28 cellular contexts compared by ENCODE assay signal in genomic region chr13:21798181-21798580, GRCh38.
"Had no signal": no experiment of that assay in that cellular context is flagged by ENCODE, and none has a peak within 500 bp of the region (broad histone marks: within the 10 kb centered on the region; RNA-seq: fewer than 3 reads in every experiment).

No MANE protein-coding gene starts in this region.

- H3K36me3 ChIP-seq: stomach, suprapubic skin, thoracic aorta, thyroid gland, tibial artery, tibial nerve, transverse colon, upper lobe of left lung, upper lobe of right lung, uterus, vagina had no signal

- H3K27me3 ChIP-seq: stomach, suprapubic skin, testis, thyroid gland, tibial artery, tibial nerve, transverse colon, upper lobe of left lung, upper lobe of right lung, uterus, vagina had no signal

- H3K4me3 Mint-ChIP-seq: stimulated activated effector memory CD8-positive, alpha-beta T cell treated with anti-CD3 and anti-CD28 coated beads, Interleukin-12 subunit alpha, Interleukin-12 subunit beta, amount 100 ng/mL, for 72 hours; stimulated activated memory B cell treated with anti-CD40 and anti-IgM and Interleukin-4, amounts not matched to agents 10 μg/mL and 1 μg/mL and 100 μg/mL, for 72 hours; stimulated activated naive B cell treated with anti-CD40 and anti-IgM and Interleukin-4, amounts not matched to agents 10 μg/mL and 1 μg/mL and 100 μg/mL, for 72 hours; stimulated activated naive CD8-positive, alpha-beta T cell treated with anti-CD3 and anti-CD28 coated beads, Interleukin-15, amount 100 ng/mL, for 72 hours; stimulated activated naive CD8-positive, alpha-beta T cell treated with anti-CD3 and anti-CD28 coated beads, Interleukin-15, Interleukin-2, amounts not matched to agents 100 ng/mL and 50 ng/mL, for 24 hours; type B pancreatic cell had no signal

- H3K27ac ChIP-seq: stomach, suprapubic skin, testis, thoracic aorta, thyroid gland, tibial artery, tibial nerve, transverse colon, upper lobe of left lung, upper lobe of right lung, uterus, vagina had no signal

- DNase-seq: stimulated activated CD4-positive, alpha-beta T cell treated with anti-CD3 and anti-CD28 coated beads, Interleukin-2, amount 100 ng/mL, for 48 hours; stimulated activated CD4-positive, alpha-beta T cell treated with anti-CD3 and anti-CD28 coated beads, Interleukin-4, amount 100 ng/mL, for 1 hour; stimulated activated CD4-positive, alpha-beta T cell treated with anti-CD3 and anti-CD28 coated beads, Interleukin-4, amount 100 ng/mL, for 24 hours; stimulated activated CD4-positive, alpha-beta T cell treated with anti-CD3 and anti-CD28 coated beads, Interleukin-4, amount 100 ng/mL, for 4 hours; stimulated activated CD8-positive, alpha-beta memory T cell treated with anti-CD3 and anti-CD28 coated beads, Interleukin-4, amount 100 ng/mL, for 48 hours; stimulated activated naive B cell treated with anti-CD40 and anti-IgM and Interleukin-4, amounts not matched to agents 10 μg/mL and 1 μg/mL and 100 μg/mL, for 72 hours; stimulated activated naive CD4-positive, alpha-beta T cell; stimulated activated naive CD4-positive, alpha-beta T cell treated with Interleukin-2 at 50 U/mL for 16 hours; stimulated activated naive CD8-positive, alpha-beta T cell treated with anti-CD3 and anti-CD28 coated beads, Interleukin-15, amount 100 ng/mL, for 72 hours; stimulated activated naive CD8-positive, alpha-beta T cell treated with anti-CD3 and anti-CD28 coated beads, Interleukin-15, Interleukin-2, amounts not matched to agents 100 U/mL and 50 U/mL, for 24 hours; stomach; substantia nigra; testis; thyroid gland; tibial artery; transverse colon; trophoblast cell; upper lobe of left lung; upper lobe of right lung; uterus had no signal

- H3K36me3 Mint-ChIP-seq: stimulated activated effector memory CD8-positive, alpha-beta T cell treated with anti-CD3 and anti-CD28 coated beads, Interleukin-12 subunit alpha, Interleukin-12 subunit beta, amount 100 ng/mL, for 72 hours; stimulated activated memory B cell treated with anti-CD40 and anti-IgM and Interleukin-4, amounts not matched to agents 10 μg/mL and 1 μg/mL and 100 μg/mL, for 72 hours; stimulated activated naive B cell treated with anti-CD40 and anti-IgM and Interleukin-4, amounts not matched to agents 10 μg/mL and 1 μg/mL and 100 μg/mL, for 72 hours; type B pancreatic cell had no signal

- H3K4me1 Mint-ChIP-seq: stimulated activated effector memory CD8-positive, alpha-beta T cell treated with anti-CD3 and anti-CD28 coated beads, Interleukin-12 subunit alpha, Interleukin-12 subunit beta, amount 100 ng/mL, for 72 hours; stimulated activated memory B cell treated with anti-CD40 and anti-IgM and Interleukin-4, amounts not matched to agents 10 μg/mL and 1 μg/mL and 100 μg/mL, for 72 hours; stimulated activated naive CD8-positive, alpha-beta T cell treated with anti-CD3 and anti-CD28 coated beads, Interleukin-15, amount 100 ng/mL, for 72 hours had no signal

- H3K4me1 ChIP-seq: stomach, suprapubic skin, testis, thyroid gland, tibial artery, tibial nerve, transverse colon, upper lobe of left lung, upper lobe of right lung, uterus, vagina had no signal

- H3K9me3 ChIP-seq: stomach, suprapubic skin, testis, thoracic aorta, thyroid gland, tibial nerve, transverse colon, upper lobe of left lung, upper lobe of right lung, uterus, vagina had no signal

- H3K27ac Mint-ChIP-seq: stimulated activated effector memory CD8-positive, alpha-beta T cell treated with anti-CD3 and anti-CD28 coated beads, Interleukin-12 subunit alpha, Interleukin-12 subunit beta, amount 100 ng/mL, for 72 hours; stimulated activated memory B cell treated with anti-CD40 and anti-IgM and Interleukin-4, amounts not matched to agents 10 μg/mL and 1 μg/mL and 100 μg/mL, for 72 hours; stimulated activated naive B cell treated with anti-CD40 and anti-IgM and Interleukin-4, amounts not matched to agents 10 μg/mL and 1 μg/mL and 100 μg/mL, for 72 hours; stimulated activated naive CD8-positive, alpha-beta T cell treated with anti-CD3 and anti-CD28 coated beads, Interleukin-15, amount 100 ng/mL, for 72 hours; stimulated activated naive CD8-positive, alpha-beta T cell treated with anti-CD3 and anti-CD28 coated beads, Interleukin-15, Interleukin-2, amounts not matched to agents 100 ng/mL and 50 ng/mL, for 24 hours; type B pancreatic cell had no signal

- H3K4me3 ChIP-seq: stomach, suprapubic skin, testis, thoracic aorta, thyroid gland, tibial artery, tibial nerve, transverse colon, upper lobe of left lung, upper lobe of right lung, uterus, vagina had no signal

- H3K9me3 Mint-ChIP-seq: stimulated activated effector memory CD8-positive, alpha-beta T cell treated with anti-CD3 and anti-CD28 coated beads, Interleukin-12 subunit alpha, Interleukin-12 subunit beta, amount 100 ng/mL, for 72 hours; stimulated activated memory B cell treated with anti-CD40 and anti-IgM and Interleukin-4, amounts not matched to agents 10 μg/mL and 1 μg/mL and 100 μg/mL, for 72 hours; stimulated activated naive B cell treated with anti-CD40 and anti-IgM and Interleukin-4, amounts not matched to agents 10 μg/mL and 1 μg/mL and 100 μg/mL, for 72 hours; stimulated activated naive CD8-positive, alpha-beta T cell treated with anti-CD3 and anti-CD28 coated beads, Interleukin-15, amount 100 ng/mL, for 72 hours; stimulated activated naive CD8-positive, alpha-beta T cell treated with anti-CD3 and anti-CD28 coated beads, Interleukin-15, Interleukin-2, amounts not matched to agents 100 ng/mL and 50 ng/mL, for 24 hours; type B pancreatic cell had no signal

- ATAC-seq: stimulated activated effector memory CD8-positive, alpha-beta T cell treated with anti-CD3 and anti-CD28 coated beads, Interleukin-12 subunit alpha, Interleukin-12 subunit beta, amount 100 ng/mL, for 72 hours; stimulated activated memory B cell treated with anti-CD40 and anti-IgM and Interleukin-4, amounts not matched to agents 10 μg/mL and 1 μg/mL and 100 μg/mL, for 72 hours; stimulated activated naive CD8-positive, alpha-beta T cell treated with anti-CD3 and anti-CD28 coated beads, Interleukin-15, amount 100 ng/mL, for 72 hours; stimulated activated naive CD8-positive, alpha-beta T cell treated with anti-CD3 and anti-CD28 coated beads, Interleukin-15, Interleukin-2, amounts not matched to agents 100 U/mL and 50 U/mL, for 24 hours; upper lobe of right lung had no signal

- H3K27me3 Mint-ChIP-seq: stimulated activated naive CD8-positive, alpha-beta T cell treated with anti-CD3 and anti-CD28 coated beads, Interleukin-15, amount 100 ng/mL, for 72 hours; stimulated activated naive CD8-positive, alpha-beta T cell treated with anti-CD3 and anti-CD28 coated beads, Interleukin-15, Interleukin-2, amounts not matched to agents 100 ng/mL and 50 ng/mL, for 24 hours had no signal
